ENCODE assay signal across 23 cellular contexts in genomic region chr2:62254424-62255266, GRCh38.
"Had no signal": no experiment of that assay in that cellular context is flagged by ENCODE, and none has a peak within 500 bp of the region (broad histone marks: within the 10 kb centered on the region; RNA-seq: fewer than 3 reads in every experiment).

No MANE protein-coding gene starts in this region.

- H3K4me2 ChIP-seq: neural progenitor cell had no signal

- H3K27me3 ChIP-seq: adrenal gland, gastrocnemius medialis, left lung, neural progenitor cell, stomach, testis, upper lobe of left lung had no signal

- H3K4me1 ChIP-seq: adrenal gland, gastrocnemius medialis, left lung, neural progenitor cell, stomach, testis, upper lobe of left lung had no signal

- ATAC-seq: activated naive CD4-positive, alpha-beta T cell treated with anti-CD3 and anti-CD28 coated beads, Interleukin-2, amount 50 U/mL, for 72 hours; esophagus mucosa; gastrocnemius medialis; left lung; mucosa of descending colon; sciatic nerve; stimulated activated effector memory CD8-positive, alpha-beta T cell treated with anti-CD3 and anti-CD28 coated beads, Interleukin-12 subunit alpha, Interleukin-12 subunit beta, amount 100 ng/mL, for 72 hours had no signal

- H3K4me3 ChIP-seq: adrenal gland, gastrocnemius medialis, left lung, mucosa of descending colon, neural progenitor cell, stomach, testis, upper lobe of left lung had no signal

- H3K36me3 ChIP-seq: adrenal gland, gastrocnemius medialis, left lung, neural progenitor cell, stomach, upper lobe of left lung had no signal

- H3K9ac ChIP-seq: neural progenitor cell had no signal

- FAIRE-seq: keratinocyte had no signal

- DNase-seq: activated B cell treated with CpG ODN at 0.5 μM for 24 hours; activated CD4-positive, alpha-beta memory T cell treated with anti-CD3 and anti-CD28 coated beads for 36 hours; activated CD4-positive, alpha-beta T cell treated with anti-CD3 and anti-CD28 coated beads for 4 hours; activated gamma-delta T cell treated with Interleukin-2 at 50 U/mL for 16 hours; activated T-cell treated with anti-CD3 and anti-CD28 coated beads for 4 hours; adrenal gland; effector CD8-positive, alpha-beta T cell; gastrocnemius medialis; left lung; mammary epithelial cell; mucosa of descending colon; naive B cell; stimulated activated CD4-positive, alpha-beta T cell treated with anti-CD3 and anti-CD28 coated beads, Interleukin-4, amount 100 ng/mL, for 24 hours; stomach; T-helper 9 cell; testis; upper lobe of left lung had no signal

- H3K27ac ChIP-seq: adrenal gland, gastrocnemius medialis, left lung, neural progenitor cell, stomach, testis, upper lobe of left lung had no signal
